Comparison of ENCODE assay signal across 1 cellular context in genomic region chr5:151014680-151015343, GRCh38.
TF ChIP-seq lines count a peak whose summit lies in the region.

No MANE protein-coding gene starts in this region.

TF ChIP-seq in HepG2, 621 proteins besides CTCF, POLR2A, EP300 and RAD21 (continued from another document and continues in another):
- TF ChIP-seq STAT5B (CRISPR knock-in tag; IDR thresholded peaks at IDR 0.05) (no peak), CBX5 (CRISPR knock-in tag; IDR thresholded peaks at IDR 0.05; ENCODE audit: borderline replicate concordance) (no peak), ZNF333 (CRISPR knock-in tag; IDR thresholded peaks at IDR 0.05; ENCODE audit: borderline replicate concordance) (no peak), HCFC1 (IDR thresholded peaks at IDR 0.05; ENCODE audit: low read depth, low read length) (no peak), CSRNP2 (CRISPR knock-in tag; conservative IDR thresholded peaks at IDR 0.05; ENCODE audit: low read depth) (no peak), HMGXB3 (CRISPR knock-in tag; IDR thresholded peaks at IDR 0.05; ENCODE audit: borderline replicate concordance) (no peak), NFYC (CRISPR knock-in tag; IDR thresholded peaks at IDR 0.05) (no peak), MIXL1 (CRISPR knock-in tag; IDR thresholded peaks at IDR 0.05) (peak; percentile 73; the same call in 1 of the 2 replicates), ELF3 (CRISPR knock-in tag; IDR thresholded peaks at IDR 0.05) (peak; percentile 73), ZNF713 (CRISPR knock-in tag; IDR thresholded peaks at IDR 0.05) (no peak), MATR3 (CRISPR knock-in tag; IDR thresholded peaks at IDR 0.05) (no peak), ZNF513 (CRISPR knock-in tag; conservative IDR thresholded peaks at IDR 0.05) (no peak), ZSCAN30 (CRISPR knock-in tag; IDR thresholded peaks at IDR 0.05) (no peak), ZSCAN31 (CRISPR knock-in tag; IDR thresholded peaks at IDR 0.05; ENCODE audit: low read depth) (no peak), ZBTB14 (CRISPR knock-in tag; IDR thresholded peaks at IDR 0.05) (no peak), ZSCAN5A (CRISPR knock-in tag; IDR thresholded peaks at IDR 0.05; ENCODE audit: borderline replicate concordance) (no peak), NAIF1 (CRISPR knock-in tag; IDR thresholded peaks at IDR 0.05; ENCODE audit: borderline replicate concordance) (no peak), MAX (IDR thresholded peaks at IDR 0.05) (peak; percentile 56; the same call in 1 of the 2 replicates), ZFAT (CRISPR knock-in tag; conservative IDR thresholded peaks at IDR 0.05) (no peak), ZNF282 (IDR thresholded peaks at IDR 0.05; ENCODE audit: partially characterized antibody) (no peak), TARDBP (CRISPR knock-in tag; IDR thresholded peaks at IDR 0.05) (peak; percentile 41; the same call in 1 of the 2 replicates), GTF3A (CRISPR knock-in tag; conservative IDR thresholded peaks at IDR 0.05) (no peak), HMGA1 (CRISPR knock-in tag; conservative IDR thresholded peaks at IDR 0.05) (no peak), GATAD2A (CRISPR knock-in tag; IDR thresholded peaks at IDR 0.05) (0 out of 2 replicates have a peak, but pooled peaks have one; percentile 34), ATF2 (CRISPR knock-in tag; IDR thresholded peaks at IDR 0.05) (no peak), ZNF749 (CRISPR knock-in tag; IDR thresholded peaks at IDR 0.05; ENCODE audit: borderline replicate concordance) (no peak), KAT7 (CRISPR knock-in tag; IDR thresholded peaks at IDR 0.05; ENCODE audit: borderline replicate concordance) (no peak), NR2F2 (IDR thresholded peaks at IDR 0.05; ENCODE audit: borderline replicate concordance, low read depth) (no peak), GTF2F1 (IDR thresholded peaks at IDR 0.05; ENCODE audit: low read length) (no peak), ZNF703 (CRISPR knock-in tag; IDR thresholded peaks at IDR 0.05; ENCODE audit: borderline replicate concordance) (no peak), MYPOP (CRISPR knock-in tag; IDR thresholded peaks at IDR 0.05) (no peak), HOXA7 (CRISPR knock-in tag; IDR thresholded peaks at IDR 0.05) (no peak), ZNF274 (CRISPR knock-in tag; IDR thresholded peaks at IDR 0.05) (no peak), ZNF20 (CRISPR knock-in tag; IDR thresholded peaks at IDR 0.05) (no peak), JARID2 (CRISPR knock-in tag; IDR thresholded peaks at IDR 0.05; ENCODE audit: insufficient replicate concordance) (no peak), ZBTB10 (CRISPR knock-in tag; IDR thresholded peaks at IDR 0.05; ENCODE audit: borderline replicate concordance) (no peak), KMT2A (CRISPR knock-in tag; IDR thresholded peaks at IDR 0.05) (no peak), ZNF296 (CRISPR knock-in tag; conservative IDR thresholded peaks at IDR 0.05) (no peak), ZNF10 (CRISPR knock-in tag; IDR thresholded peaks at IDR 0.05; ENCODE audit: borderline replicate concordance, low read depth) (no peak), NFYB (CRISPR knock-in tag; IDR thresholded peaks at IDR 0.05) (no peak), SMAD9 (CRISPR knock-in tag; IDR thresholded peaks at IDR 0.05) (no peak), ATAD3A (CRISPR knock-in tag; IDR thresholded peaks at IDR 0.05) (no peak), ATF4 (CRISPR knock-in tag; IDR thresholded peaks at IDR 0.05) (no peak), SRSF9 (IDR thresholded peaks at IDR 0.05; ENCODE audit: borderline replicate concordance, insufficient read depth, low read depth, low read length, poor library complexity, severe bottlenecking) (no peak), ZNF235 (CRISPR knock-in tag; IDR thresholded peaks at IDR 0.05; ENCODE audit: borderline replicate concordance) (no peak), ATF6 (CRISPR knock-in tag; conservative IDR thresholded peaks at IDR 0.05) (no peak), MAFK (conservative IDR thresholded peaks at IDR 0.05 in 1 of 2, IDR thresholded peaks at IDR 0.05 in 1 of 2; ENCODE audit: low read length in 2 of 2) (no peak), ZNF558 (CRISPR knock-in tag; IDR thresholded peaks at IDR 0.05; ENCODE audit: borderline replicate concordance) (no peak)
